In genomic region chr4:11587797-11588196, GRCh38 we compare ENCODE assay signal across 1 cellular context.
TF ChIP-seq lines count a peak whose summit lies in the region.

No MANE protein-coding gene starts in this region.

TF ChIP-seq in IMR-90, 13 proteins besides CTCF, POLR2A, EP300 and RAD21 (continued from another document):
- TF ChIP-seq ELK1 (IDR thresholded peaks at IDR 0.05; ENCODE audit: borderline replicate concordance, low read depth, low read length) (no peak), RFX5 (IDR thresholded peaks at IDR 0.05; ENCODE audit: low read depth, low read length) (no peak)
